Comparison of ENCODE assay signal across 25 cellular contexts in genomic region chr3:75781079-75781745, GRCh38. TPM values are rescaled to one million over a fixed set of nuclear protein-coding genes. Genes with fewer than 3 reads are reported as not detected.
A peak's percentile ranks its signal among the peaks of the same experiment; 100 is the strongest.
DNase-seq lines count a peak whose midpoint lies in the region; ATAC-seq and TF ChIP-seq lines count a peak whose summit lies in the region.
"Had no signal": no experiment of that assay in that cellular context is flagged by ENCODE, and none has a peak within 500 bp of the region (broad histone marks: within the 10 kb centered on the region; RNA-seq: fewer than 3 reads in every experiment).

No MANE protein-coding gene starts in this region.

- POLR2A ChIA-PET in activated CD8-positive, alpha-beta T cell treated with anti-CD3 and anti-CD28 coated beads for 36 hours (lab: Charles Lee): no interaction called here
- POLR2A ChIA-PET in activated CD8-positive, alpha-beta T cell treated with anti-CD3 and anti-CD28 coated beads, Interleukin-2, amount 10 ng/mL, durations not matched to agents 7 days and 5 days (lab: Charles Lee): no interaction called here
- POLR2A ChIA-PET in CD8-positive, alpha-beta T cell (lab: Charles Lee): no interaction called here
- POLR2A ChIA-PET in activated B cell treated with CpG ODN at 0.5 μM for 24 hours (lab: Charles Lee) (no interaction called here), WTC11 (lab: Charles Lee) (no interaction called here)

- H3K27ac ChIP-seq in CD8-positive, alpha-beta T cell (ENCODE audit: low read depth, low read length): no peak overlapping the region
- H3K27ac ChIP-seq: coronary artery, parathyroid adenoma, right atrium auricular region, upper lobe of left lung had no signal

- peaks cover 84% of the 10 kb centered on the region for H3K36me3 Mint-ChIP-seq in activated CD8-positive, alpha-beta T cell treated with anti-CD3 and anti-CD28 coated beads for 36 hours (ENCODE audit: low read depth)
- peaks cover 76% of the 10 kb centered on the region for H3K36me3 Mint-ChIP-seq in activated CD8-positive, alpha-beta T cell treated with anti-CD3 and anti-CD28 coated beads, Interleukin-2, amount 10 ng/mL, durations not matched to agents 7 days and 5 days (ENCODE audit: low read depth)
- peaks cover 84% of the 10 kb centered on the region for H3K36me3 Mint-ChIP-seq in CD8-positive, alpha-beta T cell
- H3K36me3 Mint-ChIP-seq in activated B cell treated with CpG ODN at 0.5 μM for 24 hours (ENCODE audit: low read depth): peaks cover 72% of the 10 kb centered on the region
- peaks cover 4% of the 10 kb centered on the region for H3K36me3 Mint-ChIP-seq in effector memory CD8-positive, alpha-beta T cell (ENCODE audit: insufficient read depth)
- H3K36me3 Mint-ChIP-seq in WTC11: peaks cover 84% of the 10 kb centered on the region

- H3K27me3 Mint-ChIP-seq in activated CD8-positive, alpha-beta T cell treated with anti-CD3 and anti-CD28 coated beads for 36 hours: no peaks in the 10 kb centered on the region
- no peaks in the 10 kb centered on the region for H3K27me3 Mint-ChIP-seq in activated CD8-positive, alpha-beta T cell treated with anti-CD3 and anti-CD28 coated beads, Interleukin-2, amount 10 ng/mL, durations not matched to agents 7 days and 5 days (ENCODE audit: low read depth)
- no peaks in the 10 kb centered on the region for H3K27me3 Mint-ChIP-seq in CD8-positive, alpha-beta T cell (ENCODE audit: low read depth)
- H3K27me3 Mint-ChIP-seq in activated B cell treated with CpG ODN at 0.5 μM for 24 hours (no peaks in the 10 kb centered on the region), WTC11 (ENCODE audit: low read depth) (peaks cover 7% of the 10 kb centered on the region)
- no peaks in the 10 kb centered on the region for H3K27me3 Mint-ChIP-seq in effector memory CD8-positive, alpha-beta T cell
- H3K27me3 Mint-ChIP-seq: B cell, T-cell had no signal

- intact Hi-C loops in activated CD8-positive, alpha-beta T cell treated with anti-CD3 and anti-CD28 coated beads for 36 hours (cut with micrococcal nuclease): no loop called here
- intact Hi-C loops in CD8-positive, alpha-beta T cell (cut with DNase I, micrococcal nuclease): loop anchor here in 1 of 2 experiments (10.0 kb wide), 1 partner anchor 346 kb away; no protein-coding TSS in a partner anchor
- intact Hi-C loops in activated B cell treated with CpG ODN at 0.5 μM for 24 hours (cut with micrococcal nuclease): no loop called here

- H3K27ac Mint-ChIP-seq in activated CD8-positive, alpha-beta T cell treated with anti-CD3 and anti-CD28 coated beads for 36 hours: peak overlapping the region; percentile 2
- no peak overlapping the region for H3K27ac Mint-ChIP-seq in activated CD8-positive, alpha-beta T cell treated with anti-CD3 and anti-CD28 coated beads, Interleukin-2, amount 10 ng/mL, durations not matched to agents 7 days and 5 days
- H3K27ac Mint-ChIP-seq in CD8-positive, alpha-beta T cell: peak overlapping the region; percentile 53
- H3K27ac Mint-ChIP-seq in activated B cell treated with CpG ODN at 0.5 μM for 24 hours: peak overlapping the region; percentile 47
- H3K27ac Mint-ChIP-seq in effector memory CD8-positive, alpha-beta T cell: no peak overlapping the region
- H3K27ac Mint-ChIP-seq in WTC11: no peak overlapping the region
- H3K27ac Mint-ChIP-seq: B cell had no signal

- peak; percentile 52 for DNase-seq in activated CD8-positive, alpha-beta T cell treated with anti-CD3 and anti-CD28 coated beads for 36 hours
- no peak for DNase-seq in activated CD8-positive, alpha-beta T cell treated with anti-CD3 and anti-CD28 coated beads, Interleukin-2, amount 10 ng/mL, durations not matched to agents 7 days and 5 days
- DNase-seq in CD8-positive, alpha-beta T cell: no peak
- no peak for DNase-seq in activated B cell treated with CpG ODN at 0.5 μM for 24 hours
- DNase-seq in iris pigment epithelial cell (ENCODE audit: low read depth): peak; percentile 49
- DNase-seq in effector memory CD8-positive, alpha-beta T cell: no peak
- no peak for DNase-seq in WTC11 (ENCODE audit: low spot score)
- DNase-seq in islet precursor cell: no peak
- DNase-seq: activated effector memory CD4-positive, alpha-beta T cell treated with anti-CD3 and anti-CD28 coated beads, Interleukin-2, amount 50 U/mL, for 16 hours; amniotic stem cell; DMS53; KBM-7; MG63; NCI-H1694 treated with DMSO at 0.1 percent for 48 hours; NCI-H2171; NCI-H524; T-cell; upper lobe of left lung had no signal

- CTCF ChIA-PET in activated CD8-positive, alpha-beta T cell treated with anti-CD3 and anti-CD28 coated beads for 36 hours (lab: Charles Lee): no interaction called here
- CTCF ChIA-PET in activated CD8-positive, alpha-beta T cell treated with anti-CD3 and anti-CD28 coated beads, Interleukin-2, amount 10 ng/mL, durations not matched to agents 7 days and 5 days (lab: Charles Lee): no interaction called here
- CTCF ChIA-PET in CD8-positive, alpha-beta T cell (lab: Charles Lee): no interaction called here
- CTCF ChIA-PET in activated B cell treated with CpG ODN at 0.5 μM for 24 hours (lab: Charles Lee) (no interaction called here), WTC11 (lab: Charles Lee) (no interaction called here)

- no peak overlapping the region for H3K4me3 Mint-ChIP-seq in activated CD8-positive, alpha-beta T cell treated with anti-CD3 and anti-CD28 coated beads for 36 hours
- no peak overlapping the region for H3K4me3 Mint-ChIP-seq in activated CD8-positive, alpha-beta T cell treated with anti-CD3 and anti-CD28 coated beads, Interleukin-2, amount 10 ng/mL, durations not matched to agents 7 days and 5 days
- H3K4me3 Mint-ChIP-seq in CD8-positive, alpha-beta T cell: no peak overlapping the region
- H3K4me3 Mint-ChIP-seq in activated B cell treated with CpG ODN at 0.5 μM for 24 hours (no peak overlapping the region), WTC11 (no peak overlapping the region)
- no peak overlapping the region for H3K4me3 Mint-ChIP-seq in effector memory CD8-positive, alpha-beta T cell
- H3K4me3 Mint-ChIP-seq: B cell, neural crest cell, T-cell had no signal

- peaks cover 35% of the 10 kb centered on the region for H3K9me3 Mint-ChIP-seq in activated CD8-positive, alpha-beta T cell treated with anti-CD3 and anti-CD28 coated beads for 36 hours
- H3K9me3 Mint-ChIP-seq in activated CD8-positive, alpha-beta T cell treated with anti-CD3 and anti-CD28 coated beads, Interleukin-2, amount 10 ng/mL, durations not matched to agents 7 days and 5 days (ENCODE audit: insufficient read depth): peaks cover 22% of the 10 kb centered on the region
- H3K9me3 Mint-ChIP-seq in CD8-positive, alpha-beta T cell: peaks cover 30% of the 10 kb centered on the region
- H3K9me3 Mint-ChIP-seq in activated B cell treated with CpG ODN at 0.5 μM for 24 hours (peaks cover 28% of the 10 kb centered on the region), WTC11 (peaks cover 75% of the 10 kb centered on the region)
- peaks cover 0 to 2% of the 10 kb centered on the region in 2 donors for H3K9me3 Mint-ChIP-seq in effector memory CD8-positive, alpha-beta T cell

- peaks cover 8% of the 10 kb centered on the region for H3K4me1 ChIP-seq in CD8-positive, alpha-beta T cell (ENCODE audit: insufficient read depth, low read length)

- no peaks in the 10 kb centered on the region for H3K36me3 ChIP-seq in CD8-positive, alpha-beta T cell (ENCODE audit: insufficient read depth, low read length)
- H3K36me3 ChIP-seq: MG63 had no signal

- H3K4me1 Mint-ChIP-seq in activated CD8-positive, alpha-beta T cell treated with anti-CD3 and anti-CD28 coated beads for 36 hours (ENCODE audit: low read depth): peaks cover 24% of the 10 kb centered on the region
- peaks cover 11% of the 10 kb centered on the region for H3K4me1 Mint-ChIP-seq in activated CD8-positive, alpha-beta T cell treated with anti-CD3 and anti-CD28 coated beads, Interleukin-2, amount 10 ng/mL, durations not matched to agents 7 days and 5 days (ENCODE audit: low read depth)
- H3K4me1 Mint-ChIP-seq in CD8-positive, alpha-beta T cell (ENCODE audit: low read depth): peaks cover 22% of the 10 kb centered on the region
- H3K4me1 Mint-ChIP-seq in activated B cell treated with CpG ODN at 0.5 μM for 24 hours (peaks cover 25% of the 10 kb centered on the region), WTC11 (peaks cover 26% of the 10 kb centered on the region)
- H3K4me1 Mint-ChIP-seq in effector memory CD8-positive, alpha-beta T cell (ENCODE audit: low read depth in 2 of 2): peaks cover 4 to 6% of the 10 kb centered on the region in 2 donors
- H3K4me1 Mint-ChIP-seq: neural crest cell had no signal

- TF ChIP-seq CTCF in activated CD8-positive, alpha-beta T cell treated with anti-CD3 and anti-CD28 coated beads for 36 hours (IDR thresholded peaks at IDR 0.05): no peak
- no peak for TF ChIP-seq CTCF in CD8-positive, alpha-beta T cell (IDR thresholded peaks at IDR 0.05)
- TF ChIP-seq CTCF in activated B cell treated with CpG ODN at 0.5 μM for 24 hours (IDR thresholded peaks at IDR 0.05): no peak
- no peak for TF ChIP-seq CTCF in WTC11 (IDR thresholded peaks at IDR 0.05)

- H3K27me3 ChIP-seq in CD8-positive, alpha-beta T cell (ENCODE audit: insufficient read depth, low read length): no peaks in the 10 kb centered on the region
- H3K27me3 ChIP-seq: MG63, right atrium auricular region, upper lobe of left lung had no signal

- ATAC-seq in activated CD8-positive, alpha-beta T cell treated with anti-CD3 and anti-CD28 coated beads for 36 hours: no peak
- no peak for ATAC-seq in activated CD8-positive, alpha-beta T cell treated with anti-CD3 and anti-CD28 coated beads, Interleukin-2, amount 10 ng/mL, durations not matched to agents 7 days and 5 days
- ATAC-seq in CD8-positive, alpha-beta T cell: no peak
- ATAC-seq in activated B cell treated with CpG ODN at 0.5 μM for 24 hours (ENCODE audit: low read depth): no peak
- ATAC-seq in effector memory CD8-positive, alpha-beta T cell (replicated peaks): no peak
- ATAC-seq in WTC11: no peak
- ATAC-seq: activated CD4-positive, CD25-positive, alpha-beta regulatory T cell treated with anti-CD3 and anti-CD28 coated beads, Interleukin-2, amount 50 U/mL, for 24 hours; Panc1; T-cell had no signal

- no peak overlapping the region for H3K4me3 ChIP-seq in CD8-positive, alpha-beta T cell (ENCODE audit: low read depth, low read length)
- H3K4me3 ChIP-seq: coronary artery, MG63, right atrium auricular region, upper lobe of left lung had no signal

- no peaks in the 10 kb centered on the region for H3K9me3 ChIP-seq in CD8-positive, alpha-beta T cell (ENCODE audit: low read length)
- H3K9me3 ChIP-seq: MG63 had no signal

TF ChIP-seq in WTC11, 78 proteins besides CTCF, POLR2A, EP300 and RAD21:
- TF ChIP-seq JUN (CRISPR knock-in tag; IDR thresholded peaks at IDR 0.05) (no peak), NR1H2 (CRISPR knock-in tag; IDR thresholded peaks at IDR 0.05) (no peak), CREB1 (CRISPR knock-in tag; IDR thresholded peaks at IDR 0.05) (no peak), SMAD4 (CRISPR knock-in tag; IDR thresholded peaks at IDR 0.05) (no peak)

RNA-seq across cellular contexts. Expression of gene ZNF717, which starts 4.1 kb away (rescaled TPM):
- total RNA-seq in activated CD8-positive, alpha-beta T cell treated with anti-CD3 and anti-CD28 coated beads for 36 hours: 10 to 100 TPM; 14.2 to 15.2 TPM
- 10 to 100 TPM; 10.7 to 13.3 TPM for total RNA-seq in activated CD8-positive, alpha-beta T cell treated with anti-CD3 and anti-CD28 coated beads, Interleukin-2, amount 10 ng/mL, durations not matched to agents 7 days and 5 days
- total RNA-seq in CD8-positive, alpha-beta T cell: 1 to 10 TPM; 4.4 to 5.4 TPM
- total RNA-seq in activated B cell treated with CpG ODN at 0.5 μM for 24 hours (13.5 and 15.3 TPM in 2 replicates), WTC11 (2021) (33.5 to 35.6 TPM (median 35.4 TPM) in 3 replicates)

Comparison
In these comparisons a context has a peak if more than half of its experiments do, and no peak if none do; other contexts are left out.
1. DNase-seq: peak in activated CD8-positive, alpha-beta T cell treated with anti-CD3 and anti-CD28 coated beads for 36 hours (single experiment) and iris pigment epithelial cell (single experiment); none in activated CD8-positive, alpha-beta T cell treated with anti-CD3 and anti-CD28 coated beads, Interleukin-2, amount 10 ng/mL, durations not matched to agents 7 days and 5 days (single experiment), CD8-positive, alpha-beta T cell (0 of 7), activated B cell treated with CpG ODN at 0.5 μM for 24 hours (single experiment), effector memory CD8-positive, alpha-beta T cell (0 of 3), WTC11 (single experiment) and islet precursor cell (single experiment).
2. H3K27ac Mint-ChIP-seq: peak in activated CD8-positive, alpha-beta T cell treated with anti-CD3 and anti-CD28 coated beads for 36 hours (single experiment), CD8-positive, alpha-beta T cell (single experiment) and activated B cell treated with CpG ODN at 0.5 μM for 24 hours (single experiment); none in activated CD8-positive, alpha-beta T cell treated with anti-CD3 and anti-CD28 coated beads, Interleukin-2, amount 10 ng/mL, durations not matched to agents 7 days and 5 days (single experiment), effector memory CD8-positive, alpha-beta T cell (0 of 2) and WTC11 (single experiment).